Comparison of ENCODE assay signal across 16 cellular contexts in genomic region chr6:160038479-160038878, GRCh38.
"Had no signal": no experiment of that assay in that cellular context is flagged by ENCODE, and none has a peak within 500 bp of the region (broad histone marks: within the 10 kb centered on the region; RNA-seq: fewer than 3 reads in every experiment).

No MANE protein-coding gene starts in this region.

- H3K27me3 ChIP-seq: ascending aorta, hepatocyte, SJCRH30, tibial artery had no signal

- H3K4me3 Mint-ChIP-seq: activated naive CD8-positive, alpha-beta T cell treated with anti-CD3 and anti-CD28 coated beads, Interleukin-2, amount 10 ng/mL, durations not matched to agents 7 days and 5 days had no signal

- H3K4me1 ChIP-seq: parathyroid adenoma, SJCRH30 had no signal

- H3K4me3 ChIP-seq: ascending aorta, hepatocyte, SJCRH30, tibial artery had no signal

- H3K27me3 Mint-ChIP-seq: activated naive CD8-positive, alpha-beta T cell treated with anti-CD3 and anti-CD28 coated beads, Interleukin-2, amount 10 ng/mL, durations not matched to agents 7 days and 5 days had no signal

- H3K27ac ChIP-seq: ascending aorta, epithelial cell of prostate, hepatocyte, parathyroid adenoma, SJCRH30, tibial artery, VCaP had no signal

- H3K9me3 Mint-ChIP-seq: activated naive CD8-positive, alpha-beta T cell treated with anti-CD3 and anti-CD28 coated beads, Interleukin-2, amount 10 ng/mL, durations not matched to agents 7 days and 5 days had no signal

- H3K9me3 ChIP-seq: ascending aorta, SJCRH30, tibial artery had no signal

- DNase-seq: activated CD8-positive, alpha-beta memory T cell treated with anti-CD3 and anti-CD28 coated beads for 24 hours; activated gamma-delta T cell treated with Interleukin-2 at 50 U/mL for 16 hours; activated naive CD8-positive, alpha-beta T cell treated with anti-CD3 and anti-CD28 coated beads, Interleukin-2, amount 10 ng/mL, durations not matched to agents 7 days and 5 days; caudate nucleus; cortex of kidney; effector CD8-positive, alpha-beta T cell; kidney glomerular epithelial cell; mesendoderm; T-helper 9 cell; tibial artery had no signal
